Comparison of ENCODE assay signal across 21 cellular contexts in genomic region chr1:40309374-40310128, GRCh38. TPM values are rescaled to one million over a fixed set of nuclear protein-coding genes. Genes with fewer than 3 reads are reported as not detected.
A peak's percentile ranks its signal among the peaks of the same experiment; 100 is the strongest.
DNase-seq lines count a peak whose midpoint lies in the region; ATAC-seq and TF ChIP-seq lines count a peak whose summit lies in the region.
"Had no signal": no experiment of that assay in that cellular context is flagged by ENCODE, and none has a peak within 500 bp of the region (broad histone marks: within the 10 kb centered on the region; RNA-seq: fewer than 3 reads in every experiment).

No MANE protein-coding gene starts in this region.

- no peak overlapping the region for H3K14ac ChIP-seq in IMR-90 (replicated peaks; ENCODE audit: low read depth, low read length)

- H3K4me1 ChIP-seq in IMR-90 (ENCODE audit: control insufficient read depth, insufficient read depth, low read length) (peaks cover 6% of the 10 kb centered on the region; the same call in 1 of the 2 replicates), uterus (no peaks in the 10 kb centered on the region)

- no peak for TF ChIP-seq CTCF in IMR-90 (conservative IDR thresholded peaks at IDR 0.05; ENCODE audit: low read depth, low read length)
- no peak for TF ChIP-seq CTCF in astrocyte of the spinal cord (IDR thresholded peaks at IDR 0.05; ENCODE audit: low read depth, low read length)
- TF ChIP-seq CTCF in uterus (IDR thresholded peaks at IDR 0.05), result no peak

- H4K91ac ChIP-seq in IMR-90 (ENCODE audit: insufficient read depth, low read depth, low read length), result no peak overlapping the region

- no peak overlapping the region for H3K56ac ChIP-seq in IMR-90 (ENCODE audit: extremely low read depth, insufficient read depth, low read length)

- no peak overlapping the region for H3K27ac Mint-ChIP-seq in immature natural killer cell
- H3K27ac Mint-ChIP-seq: activated T-helper 2 cell treated with anti-CD3 and anti-CD28 coated beads, Interferon-gamma antibody, Interleukin-2, Interleukin-4, amounts not matched to agents 10 μg/mL and 5 μg/mL and 100 μg/mL, durations not matched to agents 14 hours and 24 hours and 36 hours had no signal

- H2AK9ac ChIP-seq in IMR-90 (replicated peaks; ENCODE audit: low read depth, low read length, poor library complexity), result peak overlapping the region; percentile 67

- TF ChIP-seq POLR2A in IMR-90 (IDR thresholded peaks at IDR 0.05; ENCODE audit: low read depth, low read length) (no peak), uterus (IDR thresholded peaks at IDR 0.05) (no peak)

- H3K27ac ChIP-seq in IMR-90 (ENCODE audit: insufficient read depth, low read length) (no peak overlapping the region), substantia nigra (ENCODE audit: low read depth, low read length, poor library complexity, severe bottlenecking) (peak overlapping the region; percentile 52), uterus (no peak overlapping the region)
- H3K27ac ChIP-seq: esophagus squamous epithelium, HL-60, KMS-11, suprapubic skin, WERI-Rb-1 had no signal

- H2AFZ ChIP-seq in IMR-90 (replicated peaks; ENCODE audit: low read length, poor library complexity), result no peak overlapping the region

- POLR2A ChIA-PET in IMR-90 (lab: Charles Lee; ENCODE audit: unreplicated experiment), result no interaction called here

- in situ Hi-C loops in IMR-90 (cut with MboI; ENCODE audit: low sequenced_read_pairs), result no loop called here
- in situ Hi-C loops in astrocyte of the spinal cord (cut with HindIII; ENCODE audit: low sequenced_read_pairs), result no loop called here
- in situ Hi-C loops in ACHN (cut with HindIII; ENCODE audit: low pct_ligation_motif_present, low pct_unique_long_range_greater_than_20kb, low sequenced_read_pairs), result no loop called here

- ATAC-seq in IMR-90 (ENCODE audit: low read depth) (no peak), GM21529 (IDR thresholded peaks at IDR 0.05; ENCODE audit: unreplicated experiment) (no peak)
- ATAC-seq: Right ventricle myocardium inferior, T-cell had no signal

- H3K18ac ChIP-seq in IMR-90 (ENCODE audit: low read depth, low read length), result no peak overlapping the region

- peak overlapping the region; percentile 56 for H2BK5ac ChIP-seq in IMR-90 (ENCODE audit: low read depth, low read length, poor library complexity, severe bottlenecking)

- H3K4ac ChIP-seq in IMR-90 (ENCODE audit: low read depth, low read length), result no peak overlapping the region

- H3K9me1 ChIP-seq in IMR-90 (ENCODE audit: insufficient read depth, low read length), result peaks cover 3% of the 10 kb centered on the region; the same call in 1 of the 2 replicates

- H2BK120ac ChIP-seq in IMR-90 (ENCODE audit: low read depth, low read length), result no peak overlapping the region

- no peak overlapping the region for H4K5ac ChIP-seq in IMR-90 (ENCODE audit: low read depth, low read length)

- dilution Hi-C loops in IMR-90 (cut with HindIII; ENCODE audit: low sequenced_read_pairs, unreplicated experiment), result no loop called here

- no peaks in the 10 kb centered on the region for H4K20me1 ChIP-seq in IMR-90 (ENCODE audit: insufficient read depth, low read length)

- peaks cover 0 to 2% of the 10 kb centered on the region in 2 donors for H3K4me1 Mint-ChIP-seq in immature natural killer cell

- BruUV-seq in IMR-90 (replicated peaks; lab: Mats Ljungman, UMichigan), result no TSS peak

- no peak overlapping the region for H3K4me3 ChIP-seq in IMR-90 (ENCODE audit: insufficient read depth, low read depth, low read length)
- no peak overlapping the region for H3K4me3 ChIP-seq in astrocyte of the spinal cord (ENCODE audit: low read depth, low read length)
- no peak overlapping the region for H3K4me3 ChIP-seq in uterus
- H3K4me3 ChIP-seq: esophagus squamous epithelium, suprapubic skin had no signal

- H3K79me1 ChIP-seq in IMR-90 (ENCODE audit: low read depth in 1 of 2, low read length in 2 of 2), result no peaks in the 10 kb centered on the region

- no peak overlapping the region for H3K4me2 ChIP-seq in IMR-90 (ENCODE audit: low read depth, low read length)
- H3K4me2 ChIP-seq: KMS-11 had no signal

- no peak for TF ChIP-seq RAD21 in IMR-90 (IDR thresholded peaks at IDR 0.05; ENCODE audit: low read length)

- H3K36me3 ChIP-seq in IMR-90 (ENCODE audit: control insufficient read depth, insufficient read depth, low read length), result no peaks in the 10 kb centered on the region
- no peaks in the 10 kb centered on the region for H3K36me3 ChIP-seq in uterus
- H3K36me3 ChIP-seq: esophagus squamous epithelium, suprapubic skin, WERI-Rb-1 had no signal

- intact Hi-C loops in IMR-90 (cut with micrococcal nuclease) (no loop called here), uterus (cut with DNase I; ENCODE audit: low total_unique reads) (loop anchor here (10.0 kb wide), 1 partner anchor 155 kb away; no protein-coding TSS in a partner anchor)

- H4K8ac ChIP-seq in IMR-90 (ENCODE audit: low read depth in 2 of 2, low read length in 2 of 2), result no peak overlapping the region

- H3K4me3 Mint-ChIP-seq in immature natural killer cell, result no peak overlapping the region
- H3K4me3 Mint-ChIP-seq: T-cell had no signal

- H2BK15ac ChIP-seq in IMR-90 (ENCODE audit: low read depth, low read length), result no peak overlapping the region

- no peaks in the 10 kb centered on the region for H3K36me3 Mint-ChIP-seq in immature natural killer cell
- H3K36me3 Mint-ChIP-seq: T-cell had no signal

- no peak overlapping the region for H2BK20ac ChIP-seq in IMR-90 (ENCODE audit: low read depth, low read length)

- DNase-seq in IMR-90, result no peak
- peak; percentile 40 for DNase-seq in astrocyte of the spinal cord (ENCODE audit: low read depth, low spot score)
- peak; percentile 15 to 30 for DNase-seq in hippocampal formation (lab: John Stamatoyannopoulos, UW)
- DNase-seq in substantia nigra (lab: John Stamatoyannopoulos, UW), result peak in 25 of 49 donors; percentile 8 to 79 (median 40)
- no peak for DNase-seq in immature natural killer cell
- no peak for DNase-seq in ACHN
- DNase-seq in uterus, result no peak
- DNase-seq: activated CD8-positive, alpha-beta memory T cell treated with anti-CD3 and anti-CD28 coated beads for 24 hours; esophagus squamous epithelium; NCI-H1417; occipital lobe; stimulated activated CD4-positive, alpha-beta T cell treated with anti-CD3 and anti-CD28 coated beads, Interleukin-4, amount 100 ng/mL, for 24 hours; stimulated activated CD8-positive, alpha-beta memory T cell treated with anti-CD3 and anti-CD28 coated beads, Interleukin-4, amount 100 ng/mL, for 48 hours; T-cell; WERI-Rb-1 had no signal

- no peaks in the 10 kb centered on the region for H3K9me3 Mint-ChIP-seq in immature natural killer cell
- H3K9me3 Mint-ChIP-seq: activated T-helper 2 cell treated with anti-CD3 and anti-CD28 coated beads, Interferon-gamma antibody, Interleukin-2, Interleukin-4, amounts not matched to agents 10 μg/mL and 5 μg/mL and 100 μg/mL, durations not matched to agents 14 hours and 24 hours and 36 hours; T-cell had no signal

- H3K27me3 ChIP-seq in IMR-90 (ENCODE audit: control insufficient read depth, insufficient read depth, low read length), result no peaks in the 10 kb centered on the region
- no peaks in the 10 kb centered on the region for H3K27me3 ChIP-seq in uterus
- H3K27me3 ChIP-seq: suprapubic skin had no signal

- H3K23ac ChIP-seq in IMR-90 (ENCODE audit: low read depth, low read length), result no peak overlapping the region

- no peaks in the 10 kb centered on the region for H3K9me3 ChIP-seq in IMR-90 (ENCODE audit: control insufficient read depth, insufficient read depth, low read length)
- no peaks in the 10 kb centered on the region for H3K9me3 ChIP-seq in uterus
- H3K9me3 ChIP-seq: esophagus squamous epithelium, suprapubic skin had no signal

- no peak overlapping the region for H3K9ac ChIP-seq in IMR-90 (ENCODE audit: low read depth, low read length)
- H3K9ac ChIP-seq: KMS-11 had no signal

- CTCF ChIA-PET in IMR-90 (lab: Yijun Ruan, JAX), result no interaction called here

- 93% methylated on average over 5 of the region's 8 CpGs; no CpG with 5 or more reads in 1 of the 2 experiments for WGBS in IMR-90 (ENCODE audit: extremely low coverage in 2 of 2, insufficient read length in 1 of 2), 2 experiments

- H2AK5ac ChIP-seq in IMR-90 (ENCODE audit: low read depth, low read length), result no peak overlapping the region; the same call in 1 of the 2 replicates

- H3K27me3 Mint-ChIP-seq in immature natural killer cell (ENCODE audit: low read depth in 3 of 3), result peaks cover 1 to 5% (median 2%) of the 10 kb centered on the region in 3 donors
- H3K27me3 Mint-ChIP-seq: T-cell had no signal

TF ChIP-seq in IMR-90, 13 proteins besides CTCF, POLR2A, EP300 and RAD21:
- TF ChIP-seq SMC3 (IDR thresholded peaks at IDR 0.05; ENCODE audit: low read depth, low read length) (no peak), MXI1 (IDR thresholded peaks at IDR 0.05; ENCODE audit: borderline replicate concordance, low read depth, low read length) (no peak), BHLHE40 (IDR thresholded peaks at IDR 0.05; ENCODE audit: low read depth, low read length) (no peak), MAZ (IDR thresholded peaks at IDR 0.05; ENCODE audit: borderline replicate concordance, low read depth, low read length) (no peak), FOS (IDR thresholded peaks at IDR 0.05; ENCODE audit: low read depth, low read length) (no peak), USF2 (IDR thresholded peaks at IDR 0.05; ENCODE audit: low read depth, low read length) (no peak), RFX5 (IDR thresholded peaks at IDR 0.05; ENCODE audit: low read depth, low read length) (no peak)

RNA-seq across cellular contexts. Expression of gene COL9A2, which starts 7.5 kb away (rescaled TPM):
- total RNA-seq in IMR-90 (2012; rRNA removed) (0.56 and 0.90 TPM in 2 replicates), uterus (10 to 100 TPM in 1 of 4 donors, 1 to 10 TPM in 3; 2.0 to 27.0 (median 4.8) TPM)
- polyA plus RNA-seq in IMR-90 (2012; rRNA removed) (1.3 and 1.6 TPM in 2 replicates), immature natural killer cell (1 to 10 TPM in 2 of 3 donors, not detected in 1; 1.8 to 2.2 TPM)
- polyA plus RNA-seq in IMR-90 (2012; cell fraction: cytosol; rRNA removed), result 1.1 and 1.3 TPM in 2 replicates
- 6.1 and 8.7 TPM in 2 replicates for polyA plus RNA-seq in IMR-90 (2012; cell fraction: nucleus; rRNA removed; ENCODE audit: low replicate concordance)

RNA-seq across cellular contexts. Expression of gene ZMPSTE24, which starts 51.5 kb away (rescaled TPM):
- total RNA-seq in IMR-90 (2012; rRNA removed), result 28.9 and 90.8 TPM in 2 replicates
- 17.7 and 21.0 TPM in 2 replicates for polyA plus RNA-seq in IMR-90 (2012; rRNA removed)
- polyA plus RNA-seq in IMR-90 (2012; cell fraction: cytosol; rRNA removed), result 3.1 and 3.9 TPM in 2 replicates
- 1.7 and 7.1 TPM in 2 replicates for polyA plus RNA-seq in IMR-90 (2012; cell fraction: nucleus; rRNA removed; ENCODE audit: low replicate concordance)
- polyA plus RNA-seq in immature natural killer cell, result 10 to 100 TPM; 34.3 to 47.6 (median 41.0) TPM
- total RNA-seq in uterus, result 10 to 100 TPM; 17.9 to 79.1 (median 56.2) TPM

Comparison
In these comparisons a context has a peak if more than half of its experiments do, and no peak if none do; other contexts are left out.
1. DNase-seq: peak in astrocyte of the spinal cord (single experiment), hippocampal formation (2 of 2) and substantia nigra (25 of 49); none in IMR-90 (single experiment), immature natural killer cell (0 of 3), ACHN (single experiment) and uterus (0 of 2).